In genomic region chr19:4060621-4061177, GRCh38 we compare ENCODE assay signal across 8 cellular contexts. TPM values are rescaled to one million over a fixed set of nuclear protein-coding genes. Genes with fewer than 3 reads are reported as not detected.
DNase-seq lines count a peak whose midpoint lies in the region; ATAC-seq and TF ChIP-seq lines count a peak whose summit lies in the region.

No MANE protein-coding gene starts in this region.

- H3K27me3 ChIP-seq in right lobe of liver = no peaks in the 10 kb centered on the region

- peaks cover 0 to 66% (median 35%) of the 10 kb centered on the region in 4 donors for H3K4me1 ChIP-seq in right lobe of liver

- peak overlapping the region; percentile 19 for H3K4me3 Mint-ChIP-seq in activated CD4-positive, alpha-beta T cell treated with anti-CD3 and anti-CD28 coated beads, Interleukin-2, amount 10 ng/mL, durations not matched to agents 7 days and 5 days

- peaks cover 15% of the 10 kb centered on the region for H3K4me1 Mint-ChIP-seq in activated CD4-positive, alpha-beta T cell treated with anti-CD3 and anti-CD28 coated beads, Interleukin-2, amount 10 ng/mL, durations not matched to agents 7 days and 5 days

- H3K36me3 Mint-ChIP-seq in activated CD4-positive, alpha-beta T cell treated with anti-CD3 and anti-CD28 coated beads, Interleukin-2, amount 10 ng/mL, durations not matched to agents 7 days and 5 days (ENCODE audit: low read depth) = peaks cover 19% of the 10 kb centered on the region

- no peaks in the 10 kb centered on the region for H3K9me3 ChIP-seq in right lobe of liver

- H3K9me3 Mint-ChIP-seq in activated CD4-positive, alpha-beta T cell treated with anti-CD3 and anti-CD28 coated beads, Interleukin-2, amount 10 ng/mL, durations not matched to agents 7 days and 5 days = no peaks in the 10 kb centered on the region

- H3K27me3 Mint-ChIP-seq in activated CD4-positive, alpha-beta T cell treated with anti-CD3 and anti-CD28 coated beads, Interleukin-2, amount 10 ng/mL, durations not matched to agents 7 days and 5 days = no peaks in the 10 kb centered on the region

- TF ChIP-seq CTCF in right lobe of liver (IDR thresholded peaks at IDR 0.05) = no peak

- no peak for ATAC-seq in right lobe of liver
- ATAC-seq in GM21576 (IDR thresholded peaks at IDR 0.05; ENCODE audit: unreplicated experiment) = no peak
- ATAC-seq in GM21529 (IDR thresholded peaks at IDR 0.05; ENCODE audit: unreplicated experiment) = no peak

- TF ChIP-seq POLR2A in right lobe of liver (IDR thresholded peaks at IDR 0.05) = no peak

- intact Hi-C loops in right lobe of liver (cut with DNase I) = loop anchor here (10.0 kb wide), 2 partner anchors 46 to 56 kb away; partner anchors contain the start of gene PIAS4 (in 1 of the 2)

- 0% methylated on average over 1 of the region's 16 CpGs for WGBS in right lobe of liver (ENCODE audit: insufficient coverage, low coverage, low lambda C conversion rate, missing lambda C conversion rate)

- peak overlapping the region; percentile 33 to 58 (median 48) for H3K4me3 ChIP-seq in right lobe of liver

- CTCF ChIA-PET in activated CD4-positive, alpha-beta T cell treated with anti-CD3 and anti-CD28 coated beads, Interleukin-2, amount 10 ng/mL, durations not matched to agents 7 days and 5 days (lab: Charles Lee) = no interaction called here

- H3K27ac Mint-ChIP-seq in activated CD4-positive, alpha-beta T cell treated with anti-CD3 and anti-CD28 coated beads, Interleukin-2, amount 10 ng/mL, durations not matched to agents 7 days and 5 days = peak overlapping the region; percentile 25

- POLR2A ChIA-PET in activated CD4-positive, alpha-beta T cell treated with anti-CD3 and anti-CD28 coated beads, Interleukin-2, amount 10 ng/mL, durations not matched to agents 7 days and 5 days (lab: Charles Lee) = no interaction called here

- no peaks in the 10 kb centered on the region for H3K36me3 ChIP-seq in right lobe of liver

- H3K27ac ChIP-seq in angular gyrus (ENCODE audit: low read depth, low read length) (peak overlapping the region; percentile 97), right lobe of liver (peak overlapping the region; percentile 86 to 94 (median 93)), temporal lobe (ENCODE audit: low read depth, low read length) (peak overlapping the region; percentile 98)

- DNase-seq in activated CD4-positive, alpha-beta T cell treated with anti-CD3 and anti-CD28 coated beads, Interleukin-2, amount 10 ng/mL, durations not matched to agents 7 days and 5 days = no peak
- no peak for DNase-seq in activated CD4-positive, alpha-beta T cell treated with anti-CD3 and anti-CD28 coated beads, Interleukin-2, amount 50 U/mL, for 48 hours
- DNase-seq in right lobe of liver = no peak
- DNase-seq in UCSD-AML1 (lab: John Stamatoyannopoulos, UW; ENCODE audit: unreplicated experiment) = no peak

RNA-seq across cellular contexts. Expression of gene ZBTB7A, which starts 6.0 kb away (rescaled TPM):
- total RNA-seq in activated CD4-positive, alpha-beta T cell treated with anti-CD3 and anti-CD28 coated beads, Interleukin-2, amount 10 ng/mL, durations not matched to agents 7 days and 5 days = 10 to 100 TPM; 39.4 to 47.5 TPM
- total RNA-seq in right lobe of liver (10 to 100 TPM; 19.0 to 38.5 (median 27.7) TPM), temporal lobe (2.7 TPM)

RNA-seq across cellular contexts. Expression of gene PIAS4, which starts 53.2 kb away (rescaled TPM):
- 10 to 100 TPM; 33.3 to 40.4 TPM for total RNA-seq in activated CD4-positive, alpha-beta T cell treated with anti-CD3 and anti-CD28 coated beads, Interleukin-2, amount 10 ng/mL, durations not matched to agents 7 days and 5 days
- total RNA-seq in right lobe of liver (10 to 100 TPM in 5 of 6 experiments, 1 to 10 TPM in 1; 9.9 to 20.0 (median 14.9) TPM), temporal lobe (12.8 TPM)
